In the genomic region with DNA sequence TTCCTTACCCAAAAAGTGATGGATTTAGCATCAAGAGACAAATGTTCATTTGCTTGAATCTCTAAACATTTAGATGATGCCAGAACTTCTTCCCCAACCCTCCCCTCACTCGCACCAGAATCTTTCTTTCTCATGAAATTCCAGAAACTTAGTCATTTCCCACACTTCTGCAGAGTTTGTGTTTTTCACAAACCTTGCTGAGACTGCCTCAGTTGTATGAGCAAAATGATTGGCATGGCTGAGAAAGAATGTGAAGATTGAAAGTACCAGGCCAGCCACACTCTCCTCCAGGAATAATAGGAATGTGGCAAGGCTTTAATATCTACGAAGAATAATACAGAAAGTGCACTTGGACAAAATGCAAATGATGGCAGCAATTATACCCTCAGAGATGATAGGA, we compare ENCODE assay signal across 18 cellular contexts.
DNase-seq lines count a peak whose midpoint lies in the region; ATAC-seq and TF ChIP-seq lines count a peak whose summit lies in the region.
"Had no signal": no experiment of that assay in that cellular context is flagged by ENCODE, and none has a peak within 500 bp of the region (broad histone marks: within the 10 kb centered on the region; RNA-seq: fewer than 3 reads in every experiment).

No MANE protein-coding gene starts in this region.

- no peak overlapping the region for H3K27ac ChIP-seq in neuronal stem cell (replicated peaks; ENCODE audit: low read length)
- H3K27ac ChIP-seq: body of pancreas, colonic mucosa, heart right ventricle had no signal

- no peak overlapping the region for H2BK5ac ChIP-seq in neuronal stem cell (ENCODE audit: low read length)

- no peak overlapping the region for H2AK5ac ChIP-seq in neuronal stem cell (ENCODE audit: low read depth, low read length)

- no peak overlapping the region for H4K91ac ChIP-seq in neuronal stem cell (ENCODE audit: low read depth, low read length, poor library complexity)

- peaks cover 0 to 4% of the 10 kb centered on the region in 2 donors for H3K4me1 ChIP-seq in neuronal stem cell (ENCODE audit: control insufficient read depth in 2 of 2, insufficient read depth in 1 of 2, low read depth in 1 of 2, low read length in 2 of 2)
- H3K4me1 ChIP-seq: body of pancreas, colonic mucosa, heart right ventricle had no signal

- ATAC-seq in HG02852 (IDR thresholded peaks at IDR 0.05; ENCODE audit: unreplicated experiment), result no peak
- ATAC-seq: activated T-cell treated with anti-CD3 and anti-CD28 coated beads, Interleukin-2, amount 50 U/mL, for 4 hours; body of pancreas; heart right ventricle had no signal

- peak overlapping the region; percentile 21 for H2AFZ ChIP-seq in neuronal stem cell (ENCODE audit: low read length)

- no peak overlapping the region for H2BK120ac ChIP-seq in neuronal stem cell (ENCODE audit: low read depth, low read length)

- TF ChIP-seq CTCF in choroid plexus epithelial cell (conservative IDR thresholded peaks at IDR 0.05; ENCODE audit: low read depth, low read length), result no peak

- no peak overlapping the region for H2BK12ac ChIP-seq in neuronal stem cell (ENCODE audit: low read length)

- H3K27me3 ChIP-seq in MG63 (no peaks in the 10 kb centered on the region), neuronal stem cell (ENCODE audit: control insufficient read depth in 3 of 3, insufficient read depth in 3 of 3, low read depth in 1 of 3, low read length in 3 of 3) (no peaks in the 10 kb centered on the region)
- H3K27me3 ChIP-seq: body of pancreas, colonic mucosa, heart right ventricle had no signal

- H3K9me3 ChIP-seq in MG63 (no peaks in the 10 kb centered on the region), neuronal stem cell (replicated peaks in 1 of 2; ENCODE audit: control insufficient read depth in 2 of 2, insufficient read depth in 1 of 2, low read depth in 1 of 2, low read length in 2 of 2) (no peaks in the 10 kb centered on the region)
- H3K9me3 ChIP-seq: body of pancreas, colonic mucosa had no signal

- no peak overlapping the region for H3K4ac ChIP-seq in neuronal stem cell (ENCODE audit: low read length)

- no peak overlapping the region for H3K18ac ChIP-seq in neuronal stem cell (ENCODE audit: low read length)

- DNase-seq in ACHN, result peak; percentile 87
- DNase-seq in MG63, result peak; percentile 46
- peak; percentile 74 for DNase-seq in choroid plexus epithelial cell (ENCODE audit: low read depth)
- DNase-seq in neuronal stem cell (ENCODE audit: low spot score), result no peak
- no peak for DNase-seq in DMS79 (lab: John Stamatoyannopoulos, UW)
- DNase-seq in NK-92 (lab: John Stamatoyannopoulos, UW; ENCODE audit: unreplicated experiment), result no peak
- DNase-seq in NCI-H345 treated with DMSO at 0.1 percent for 48 hours (lab: John Stamatoyannopoulos, UW; ENCODE audit: unreplicated experiment), result no peak
- DNase-seq: activated naive CD4-positive, alpha-beta T cell treated with anti-CD3 and anti-CD28 coated beads, Interleukin-2, amount 50 U/mL, for 16 hours; activated T-cell treated with anti-CD3 and anti-CD28 coated beads, Interleukin-2, amount 50 U/mL, for 4 hours; body of pancreas; CD4-positive, alpha-beta T cell; colonic mucosa; DMS 273 treated with DMSO at 0.1 percent for 48 hours; GF-D8; heart right ventricle; NCI-H1417 treated with DMSO at 0.1 percent for 48 hours; Right ventricle myocardium superior had no signal

- in situ Hi-C loops in ACHN (cut with HindIII; ENCODE audit: low pct_ligation_motif_present, low pct_unique_long_range_greater_than_20kb, low sequenced_read_pairs), result no loop called here

- H3K36me3 ChIP-seq in MG63 (no peaks in the 10 kb centered on the region), neuronal stem cell (replicated peaks in 1 of 2; ENCODE audit: control insufficient read depth in 2 of 2, insufficient read depth in 2 of 2, low read length in 2 of 2) (no peaks in the 10 kb centered on the region)
- H3K36me3 ChIP-seq: colonic mucosa, heart right ventricle had no signal

- no peak overlapping the region for H2BK15ac ChIP-seq in neuronal stem cell (ENCODE audit: low read length)

- H3K14ac ChIP-seq in neuronal stem cell (ENCODE audit: low read length), result no peak overlapping the region

- H3K23ac ChIP-seq in neuronal stem cell (ENCODE audit: low read depth, low read length, poor library complexity), result no peak overlapping the region

- H3K4me3 ChIP-seq in MG63, result no peak overlapping the region
- H3K4me3 ChIP-seq in choroid plexus epithelial cell (ENCODE audit: low read depth, low read length), result no peak overlapping the region
- H3K4me3 ChIP-seq in neuronal stem cell (ENCODE audit: low read length in 2 of 2), result no peak overlapping the region
- H3K4me3 ChIP-seq: body of pancreas, colonic mucosa, heart right ventricle had no signal

- H3K4me2 ChIP-seq in neuronal stem cell (ENCODE audit: insufficient read depth, low read length, poor library complexity, severe bottlenecking), result no peak overlapping the region

- no peak overlapping the region for H4K8ac ChIP-seq in neuronal stem cell (ENCODE audit: low read depth, low read length)

- H3K9ac ChIP-seq in neuronal stem cell (ENCODE audit: low read depth, low read length, poor library complexity), result no peak overlapping the region

- WGBS in neuronal stem cell (ENCODE audit: extremely low coverage in 2 of 2, insufficient read length in 2 of 2, insufficient replicate concordance in 1 of 2), 2 donors, result no CpG with 5 or more reads among the region's 2 CpGs

- H3K79me1 ChIP-seq in neuronal stem cell (ENCODE audit: low read depth, low read length), result no peaks in the 10 kb centered on the region

Comparison
In these comparisons a context has a peak if more than half of its experiments do, and no peak if none do; other contexts are left out.
1. DNase-seq: peak in ACHN (single experiment), MG63 (single experiment) and choroid plexus epithelial cell (single experiment); none in neuronal stem cell (single experiment), DMS79 (single experiment), NK-92 (single experiment) and NCI-H345 treated with DMSO at 0.1 percent for 48 hours (single experiment).